In genomic region chr13:95842898-95843297, GRCh38 we compare ENCODE assay signal across 28 cellular contexts.
"Had no signal": no experiment of that assay in that cellular context is flagged by ENCODE, and none has a peak within 500 bp of the region (broad histone marks: within the 10 kb centered on the region; RNA-seq: fewer than 3 reads in every experiment).

No MANE protein-coding gene starts in this region.

- ATAC-seq: esophagus mucosa; gastrocnemius medialis; heart right ventricle; left cardiac atrium; left lung; left ventricle myocardium superior; lower lobe of right lung; mucosa of descending colon; naive thymus-derived CD8-positive, alpha-beta T cell had no signal

- H3K27me3 ChIP-seq: colonic mucosa, dorsolateral prefrontal cortex, esophagus squamous epithelium, gastrocnemius medialis, heart right ventricle, left lung had no signal

- H3K9me3 ChIP-seq: colonic mucosa, gastrocnemius medialis, left lung, lower lobe of right lung had no signal

- H3K4me3 ChIP-seq: colonic mucosa, dorsolateral prefrontal cortex, esophagus squamous epithelium, gastrocnemius medialis, heart right ventricle, left lung, lower lobe of right lung, mucosa of descending colon had no signal

- H3K36me3 ChIP-seq: colonic mucosa, gastrocnemius medialis, lower lobe of right lung had no signal

- H3K4me1 ChIP-seq: colonic mucosa, esophagus squamous epithelium, gastrocnemius medialis, heart right ventricle, left lung, lower lobe of right lung had no signal

- H3K27ac ChIP-seq: colonic mucosa, dorsolateral prefrontal cortex, epithelial cell of prostate, esophagus squamous epithelium, gastrocnemius medialis, heart right ventricle, left lung, lower lobe of right lung had no signal

- FAIRE-seq: endothelial cell of umbilical vein, islet of Langerhans, keratinocyte had no signal

- DNase-seq: colonic mucosa; cortex of kidney; dermis blood vessel endothelial cell; dorsolateral prefrontal cortex; effector CD4-positive, alpha-beta T cell; effector memory CD4-positive, alpha-beta T cell; erythroblast; esophagus squamous epithelium; foreskin fibroblast; foreskin melanocyte; gastrocnemius medialis; glutamatergic neuron; head of caudate nucleus; heart right ventricle; hippocampal formation; left cardiac atrium; left lung; left ventricle myocardium superior; lower lobe of right lung; mesenchymal stem cell; mucosa of descending colon; naive B cell; naive thymus-derived CD8-positive, alpha-beta T cell had no signal
